Comparison of ENCODE assay signal across 18 cellular contexts in genomic region chr6:169958510-169958909, GRCh38.
A peak's percentile ranks its signal among the peaks of the same experiment; 100 is the strongest.
DNase-seq lines count a peak whose midpoint lies in the region; ATAC-seq and TF ChIP-seq lines count a peak whose summit lies in the region.
"Had no signal": no experiment of that assay in that cellular context is flagged by ENCODE, and none has a peak within 500 bp of the region (broad histone marks: within the 10 kb centered on the region; RNA-seq: fewer than 3 reads in every experiment).

No MANE protein-coding gene starts in this region.

- H3K27ac Mint-ChIP-seq in activated naive CD4-positive, alpha-beta T cell treated with anti-CD3 and anti-CD28 coated beads, Interleukin-2, amount 50 U/mL, for 24 hours: peak overlapping the region; percentile 56
- peak overlapping the region; percentile 32 for H3K27ac Mint-ChIP-seq in activated CD8-positive, alpha-beta T cell treated with anti-CD3 and anti-CD28 coated beads, Interleukin-2, amount 10 ng/mL, durations not matched to agents 7 days and 5 days
- H3K27ac Mint-ChIP-seq: effector memory CD8-positive, alpha-beta T cell had no signal

- in situ Hi-C loops in gastrocnemius medialis (cut with MboI; ENCODE audit: low sequenced_read_pairs in 4 of 4): no loop called here

- H3K4me1 ChIP-seq in esophagus muscularis mucosa (peaks cover 13 to 33% (median 26%) of the 10 kb centered on the region in 4 donors), vagina (peaks cover 20% of the 10 kb centered on the region), gastrocnemius medialis (peaks cover 0 to 3% of the 10 kb centered on the region in 2 donors)
- H3K4me1 ChIP-seq: A549 had no signal

- POLR2A ChIA-PET in activated CD8-positive, alpha-beta T cell treated with anti-CD3 and anti-CD28 coated beads, Interleukin-2, amount 10 ng/mL, durations not matched to agents 7 days and 5 days (lab: Charles Lee): no interaction called here

- no peaks in the 10 kb centered on the region for H3K36me3 ChIP-seq in esophagus muscularis mucosa
- no peaks in the 10 kb centered on the region for H3K36me3 ChIP-seq in vagina
- H3K36me3 ChIP-seq in gastrocnemius medialis: no peaks in the 10 kb centered on the region
- H3K36me3 ChIP-seq: stomach, upper lobe of right lung had no signal

- DNase-seq in activated naive CD4-positive, alpha-beta T cell treated with Interleukin-2 at 50 U/mL for 16 hours: no peak
- DNase-seq in activated CD8-positive, alpha-beta T cell treated with anti-CD3 and anti-CD28 coated beads, Interleukin-2, amount 10 ng/mL, durations not matched to agents 7 days and 5 days: no peak
- DNase-seq in esophagus muscularis mucosa (ENCODE audit: extremely low spot score): peak; percentile 90
- peak; percentile 74 to 80 for DNase-seq in vagina (ENCODE audit: extremely low spot score in 2 of 2)
- no peak for DNase-seq in NCI-H2196 (lab: John Stamatoyannopoulos, UW; ENCODE audit: unreplicated experiment)
- no peak for DNase-seq in kidney tubule cell (ENCODE audit: low spot score)
- no peak for DNase-seq in gastrocnemius medialis
- DNase-seq: C1 segment of cervical spinal cord; DMS 273 treated with DMSO at 0.1 percent for 48 hours; HCEC 1CT; NCI-H526 treated with DMSO at 0.1 percent for 48 hours; stimulated activated CD4-positive, alpha-beta T cell treated with anti-CD3 and anti-CD28 coated beads, Interleukin-2, amount 100 ng/mL, for 48 hours had no signal

- H3K27me3 Mint-ChIP-seq in activated naive CD4-positive, alpha-beta T cell treated with anti-CD3 and anti-CD28 coated beads, Interleukin-2, amount 50 U/mL, for 24 hours: peaks cover 1% of the 10 kb centered on the region
- H3K27me3 Mint-ChIP-seq in activated CD8-positive, alpha-beta T cell treated with anti-CD3 and anti-CD28 coated beads, Interleukin-2, amount 10 ng/mL, durations not matched to agents 7 days and 5 days (ENCODE audit: low read depth): peaks cover 14% of the 10 kb centered on the region

- peaks cover 27% of the 10 kb centered on the region for H3K4me1 Mint-ChIP-seq in activated naive CD4-positive, alpha-beta T cell treated with anti-CD3 and anti-CD28 coated beads, Interleukin-2, amount 50 U/mL, for 24 hours
- peaks cover 23% of the 10 kb centered on the region for H3K4me1 Mint-ChIP-seq in activated CD8-positive, alpha-beta T cell treated with anti-CD3 and anti-CD28 coated beads, Interleukin-2, amount 10 ng/mL, durations not matched to agents 7 days and 5 days (ENCODE audit: low read depth)

- no peak for ATAC-seq in activated CD8-positive, alpha-beta T cell treated with anti-CD3 and anti-CD28 coated beads, Interleukin-2, amount 10 ng/mL, durations not matched to agents 7 days and 5 days
- no peak for ATAC-seq in gastrocnemius medialis
- ATAC-seq: A549 had no signal

- H3K4me3 Mint-ChIP-seq in activated naive CD4-positive, alpha-beta T cell treated with anti-CD3 and anti-CD28 coated beads, Interleukin-2, amount 50 U/mL, for 24 hours: peak overlapping the region; percentile 8
- no peak overlapping the region for H3K4me3 Mint-ChIP-seq in activated CD8-positive, alpha-beta T cell treated with anti-CD3 and anti-CD28 coated beads, Interleukin-2, amount 10 ng/mL, durations not matched to agents 7 days and 5 days

- TF ChIP-seq CTCF in esophagus muscularis mucosa (IDR thresholded peaks at IDR 0.05) (no peak), vagina (IDR thresholded peaks at IDR 0.05) (no peak), gastrocnemius medialis (IDR thresholded peaks at IDR 0.05 in 4 of 5, conservative IDR thresholded peaks at IDR 0.05 in 1 of 5) (no peak)

- H3K9me3 ChIP-seq in esophagus muscularis mucosa (no peaks in the 10 kb centered on the region), vagina (no peaks in the 10 kb centered on the region), gastrocnemius medialis (no peaks in the 10 kb centered on the region)
- H3K9me3 ChIP-seq: A549, stomach, upper lobe of right lung had no signal

- no peak for TF ChIP-seq POLR2A in esophagus muscularis mucosa (IDR thresholded peaks at IDR 0.05; ENCODE audit: low read depth)
- TF ChIP-seq POLR2A in vagina (IDR thresholded peaks at IDR 0.05): no peak
- no peak for TF ChIP-seq POLR2A in gastrocnemius medialis (IDR thresholded peaks at IDR 0.05)

- 93% methylated on average over 10 of the region's 10 CpGs for WGBS in esophagus muscularis mucosa

- TF ChIP-seq EP300 in esophagus muscularis mucosa (IDR thresholded peaks at IDR 0.05): no peak

- intact Hi-C loops in esophagus muscularis mucosa (cut with DNase I): no loop called here
- intact Hi-C loops in vagina (cut with DNase I): no loop called here
- intact Hi-C loops in gastrocnemius medialis (cut with DNase I; ENCODE audit: low total_unique reads): no loop called here

- CTCF ChIA-PET in activated CD8-positive, alpha-beta T cell treated with anti-CD3 and anti-CD28 coated beads, Interleukin-2, amount 10 ng/mL, durations not matched to agents 7 days and 5 days (lab: Charles Lee): no interaction called here

- peaks cover 0 to 19% (median 5%) of the 10 kb centered on the region in 4 donors for H3K27me3 ChIP-seq in esophagus muscularis mucosa
- H3K27me3 ChIP-seq in vagina: no peaks in the 10 kb centered on the region
- peaks cover 4 to 12% (median 11%) of the 10 kb centered on the region in 3 donors for H3K27me3 ChIP-seq in gastrocnemius medialis

- H3K9me3 Mint-ChIP-seq in activated naive CD4-positive, alpha-beta T cell treated with anti-CD3 and anti-CD28 coated beads, Interleukin-2, amount 50 U/mL, for 24 hours: no peaks in the 10 kb centered on the region
- H3K9me3 Mint-ChIP-seq in activated CD8-positive, alpha-beta T cell treated with anti-CD3 and anti-CD28 coated beads, Interleukin-2, amount 10 ng/mL, durations not matched to agents 7 days and 5 days (ENCODE audit: insufficient read depth): no peaks in the 10 kb centered on the region
- H3K9me3 Mint-ChIP-seq: effector memory CD8-positive, alpha-beta T cell had no signal

- H3K36me3 Mint-ChIP-seq in activated naive CD4-positive, alpha-beta T cell treated with anti-CD3 and anti-CD28 coated beads, Interleukin-2, amount 50 U/mL, for 24 hours: peaks cover 3% of the 10 kb centered on the region
- H3K36me3 Mint-ChIP-seq in activated CD8-positive, alpha-beta T cell treated with anti-CD3 and anti-CD28 coated beads, Interleukin-2, amount 10 ng/mL, durations not matched to agents 7 days and 5 days (ENCODE audit: low read depth): no peaks in the 10 kb centered on the region

- no peak overlapping the region for H3K27ac ChIP-seq in esophagus muscularis mucosa (replicated peaks in 1 of 4)
- no peak overlapping the region for H3K27ac ChIP-seq in vagina
- no peak overlapping the region for H3K27ac ChIP-seq in gastrocnemius medialis
- H3K27ac ChIP-seq: A549, upper lobe of right lung had no signal

- H3K4me3 ChIP-seq in esophagus muscularis mucosa: no peak overlapping the region
- H3K4me3 ChIP-seq in vagina: no peak overlapping the region
- no peak overlapping the region for H3K4me3 ChIP-seq in gastrocnemius medialis
- H3K4me3 ChIP-seq: A549, skin epidermis, upper lobe of right lung had no signal

Comparison
In these comparisons a context has a peak if more than half of its experiments do, and no peak if none do; other contexts are left out.
1. DNase-seq: peak in esophagus muscularis mucosa (single experiment) and vagina (2 of 2); none in activated naive CD4-positive, alpha-beta T cell treated with Interleukin-2 at 50 U/mL for 16 hours (single experiment), activated CD8-positive, alpha-beta T cell treated with anti-CD3 and anti-CD28 coated beads, Interleukin-2, amount 10 ng/mL, durations not matched to agents 7 days and 5 days (single experiment), NCI-H2196 (single experiment), kidney tubule cell (single experiment) and gastrocnemius medialis (0 of 2).